ENCODE assay signal across 10 cellular contexts in genomic region chr5:137622850-137623249, GRCh38.
A peak's percentile ranks its signal among the peaks of the same experiment; 100 is the strongest.
DNase-seq lines count a peak whose midpoint lies in the region; ATAC-seq and TF ChIP-seq lines count a peak whose summit lies in the region.
"Had no signal": no experiment of that assay in that cellular context is flagged by ENCODE, and none has a peak within 500 bp of the region (broad histone marks: within the 10 kb centered on the region; RNA-seq: fewer than 3 reads in every experiment).

No MANE protein-coding gene starts in this region.

- intact Hi-C loops in left cardiac atrium (cut with DNase I), result no loop called here
- intact Hi-C loops in CD4-positive, alpha-beta T cell (cut with DNase I, micrococcal nuclease), result no loop called here

- no peaks in the 10 kb centered on the region for H3K27me3 Mint-ChIP-seq in stimulated activated memory B cell treated with anti-CD40 and anti-IgM and Interleukin-4, amounts not matched to agents 10 μg/mL and 1 μg/mL and 100 μg/mL, for 72 hours
- no peaks in the 10 kb centered on the region for H3K27me3 Mint-ChIP-seq in CD4-positive, alpha-beta T cell

- POLR2A ChIA-PET in CD4-positive, alpha-beta T cell (lab: Charles Lee), result no interaction called here

- H3K9me3 Mint-ChIP-seq in stimulated activated memory B cell treated with anti-CD40 and anti-IgM and Interleukin-4, amounts not matched to agents 10 μg/mL and 1 μg/mL and 100 μg/mL, for 72 hours, result no peaks in the 10 kb centered on the region
- H3K9me3 Mint-ChIP-seq in CD4-positive, alpha-beta T cell, result no peaks in the 10 kb centered on the region

- no peak overlapping the region for H3K4me3 Mint-ChIP-seq in stimulated activated memory B cell treated with anti-CD40 and anti-IgM and Interleukin-4, amounts not matched to agents 10 μg/mL and 1 μg/mL and 100 μg/mL, for 72 hours
- H3K4me3 Mint-ChIP-seq in CD4-positive, alpha-beta T cell, result no peak overlapping the region

- TF ChIP-seq CTCF in CD4-positive, alpha-beta T cell (IDR thresholded peaks at IDR 0.05), result no peak

- H3K4me1 Mint-ChIP-seq in stimulated activated memory B cell treated with anti-CD40 and anti-IgM and Interleukin-4, amounts not matched to agents 10 μg/mL and 1 μg/mL and 100 μg/mL, for 72 hours, result peaks cover 6% of the 10 kb centered on the region
- no peaks in the 10 kb centered on the region for H3K4me1 Mint-ChIP-seq in CD4-positive, alpha-beta T cell (ENCODE audit: low read depth)

- H3K27ac ChIP-seq in CD4-positive, alpha-beta T cell (ENCODE audit: low read depth, low read length), result no peak overlapping the region

- peak overlapping the region; percentile 48 for H3K27ac Mint-ChIP-seq in stimulated activated memory B cell treated with anti-CD40 and anti-IgM and Interleukin-4, amounts not matched to agents 10 μg/mL and 1 μg/mL and 100 μg/mL, for 72 hours
- H3K27ac Mint-ChIP-seq in CD4-positive, alpha-beta T cell, result no peak overlapping the region

- peak; percentile 76 for DNase-seq in SKM-1 treated with dmso at 0.1 percent for 144 hours (lab: John Stamatoyannopoulos, UW; ENCODE audit: unreplicated experiment)
- DNase-seq in left cardiac atrium, result peak; percentile 79
- DNase-seq in NCI-H1930 (lab: John Stamatoyannopoulos, UW), result no peak
- no peak for DNase-seq in NCI-H187 (lab: John Stamatoyannopoulos, UW)
- DNase-seq in CD4-positive, alpha-beta T cell, result no peak
- DNase-seq: stimulated activated naive CD4-positive, alpha-beta T cell; SW 1271 had no signal

- peaks cover 5% of the 10 kb centered on the region for H3K36me3 Mint-ChIP-seq in stimulated activated memory B cell treated with anti-CD40 and anti-IgM and Interleukin-4, amounts not matched to agents 10 μg/mL and 1 μg/mL and 100 μg/mL, for 72 hours
- peaks cover 80% of the 10 kb centered on the region for H3K36me3 Mint-ChIP-seq in CD4-positive, alpha-beta T cell (ENCODE audit: low read depth)

- no peaks in the 10 kb centered on the region for H3K9me3 ChIP-seq in CD4-positive, alpha-beta T cell (ENCODE audit: control insufficient read depth, low read length)

- CTCF ChIA-PET in CD4-positive, alpha-beta T cell (lab: Charles Lee), result no interaction called here

- peak; percentile 55 for ATAC-seq in HG02642 (IDR thresholded peaks at IDR 0.05; ENCODE audit: poor library complexity, unreplicated experiment)
- ATAC-seq in left cardiac atrium, result peak; percentile 72 to 80
- peak; percentile 84 for ATAC-seq in stimulated activated memory B cell treated with anti-CD40 and anti-IgM and Interleukin-4, amounts not matched to agents 10 μg/mL and 1 μg/mL and 100 μg/mL, for 72 hours
- no peak for ATAC-seq in HG03196 (IDR thresholded peaks at IDR 0.05; ENCODE audit: unreplicated experiment)
- no peak for ATAC-seq in CD4-positive, alpha-beta T cell (ENCODE audit: poor library complexity)

- H3K27me3 ChIP-seq in CD4-positive, alpha-beta T cell (ENCODE audit: control insufficient read depth, insufficient read depth, low read length), result no peaks in the 10 kb centered on the region

Comparison
In these comparisons a context has a peak if more than half of its experiments do, and no peak if none do; other contexts are left out.
1. ATAC-seq: peak in HG02642 (single experiment), left cardiac atrium (2 of 2) and stimulated activated memory B cell treated with anti-CD40 and anti-IgM and Interleukin-4, amounts not matched to agents 10 μg/mL and 1 μg/mL and 100 μg/mL, for 72 hours (single experiment); none in HG03196 (single experiment) and CD4-positive, alpha-beta T cell (single experiment).
2. DNase-seq: peak in SKM-1 treated with dmso at 0.1 percent for 144 hours (single experiment) and left cardiac atrium (single experiment); none in NCI-H1930 (0 of 2), NCI-H187 (0 of 2) and CD4-positive, alpha-beta T cell (0 of 10).